ENCODE assay signal across 9 cellular contexts in the genomic region with DNA sequence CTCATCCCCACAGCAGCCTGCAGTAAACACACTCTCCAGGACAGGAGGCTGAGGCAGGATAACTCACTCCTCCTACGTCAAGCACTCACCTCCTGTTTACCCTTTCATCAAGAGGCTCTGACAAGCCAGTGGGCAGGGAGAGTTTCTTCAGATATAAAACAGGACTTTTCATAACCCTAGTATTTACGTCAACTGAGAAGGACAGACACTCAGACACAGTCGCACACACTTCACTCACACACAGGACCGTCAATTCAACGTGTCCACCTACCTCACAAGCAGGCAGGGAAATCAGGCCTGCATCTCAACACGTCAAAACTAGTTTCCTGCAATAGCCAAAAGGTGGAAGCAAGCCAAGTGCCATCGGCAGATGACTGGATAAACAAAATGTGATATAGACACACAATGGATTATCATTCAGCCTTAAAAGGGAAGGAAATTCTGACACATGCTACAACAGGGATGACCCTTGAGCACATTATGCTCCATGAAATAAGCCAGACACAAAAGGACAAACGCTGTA. TPM values are rescaled to one million over a fixed set of nuclear protein-coding genes. Genes with fewer than 3 reads are reported as not detected.
DNase-seq lines count a peak whose midpoint lies in the region; ATAC-seq and TF ChIP-seq lines count a peak whose summit lies in the region.
"Had no signal": no experiment of that assay in that cellular context is flagged by ENCODE, and none has a peak within 500 bp of the region (broad histone marks: within the 10 kb centered on the region; RNA-seq: fewer than 3 reads in every experiment).

No MANE protein-coding gene starts in this region.

- no peak overlapping the region for H3K18ac ChIP-seq in mesendoderm (ENCODE audit: low read length)

- H3K4me1 Mint-ChIP-seq in activated naive CD8-positive, alpha-beta T cell treated with anti-CD3 and anti-CD28 coated beads, Interleukin-2, amount 10 ng/mL, durations not matched to agents 7 days and 5 days, result peaks cover 75% of the 10 kb centered on the region
- no peaks in the 10 kb centered on the region for H3K4me1 Mint-ChIP-seq in HFFc6 (ENCODE audit: low read depth)

- H3K4ac ChIP-seq in mesendoderm (ENCODE audit: low read depth, low read length), result no peak overlapping the region

- no peaks in the 10 kb centered on the region for H3K27me3 ChIP-seq in BE2C
- no peaks in the 10 kb centered on the region for H3K27me3 ChIP-seq in mesendoderm (ENCODE audit: insufficient read depth, low read length, poor library complexity)

- H3K4me2 ChIP-seq in mesendoderm (ENCODE audit: low read length), result no peak overlapping the region

- no peak overlapping the region for H4K8ac ChIP-seq in mesendoderm (ENCODE audit: low read depth, low read length)

- H3K23ac ChIP-seq in mesendoderm (ENCODE audit: low read length), result no peak overlapping the region

- no peak overlapping the region for H2BK5ac ChIP-seq in mesendoderm (ENCODE audit: low read length)

- H3K9me3 Mint-ChIP-seq in activated naive CD8-positive, alpha-beta T cell treated with anti-CD3 and anti-CD28 coated beads, Interleukin-2, amount 10 ng/mL, durations not matched to agents 7 days and 5 days, result no peaks in the 10 kb centered on the region
- no peaks in the 10 kb centered on the region for H3K9me3 Mint-ChIP-seq in HFFc6

- H2BK120ac ChIP-seq in mesendoderm (ENCODE audit: low read depth, low read length), result no peak overlapping the region

- H2BK15ac ChIP-seq in mesendoderm (replicated peaks; ENCODE audit: low read depth), result no peak overlapping the region

- H4K5ac ChIP-seq in mesendoderm (ENCODE audit: low read length), result no peak overlapping the region

- H3K9ac ChIP-seq in mesendoderm (ENCODE audit: low read length), result no peak overlapping the region

- H3K4me1 ChIP-seq in BE2C (peaks cover 24% of the 10 kb centered on the region), mesendoderm (ENCODE audit: control insufficient read depth, low read depth, low read length) (peaks cover 13% of the 10 kb centered on the region)

- no peak overlapping the region for H3K4me3 ChIP-seq in BE2C (ENCODE audit: low read depth, low read length)
- no peak overlapping the region for H3K4me3 ChIP-seq in mesendoderm (ENCODE audit: low read length)

- H3K79me2 ChIP-seq in mesendoderm (ENCODE audit: control insufficient read depth, insufficient read depth, low read length), result no peaks in the 10 kb centered on the region

- DNase-seq in BE2C (peak; percentile 55), NCI-H2227 (lab: John Stamatoyannopoulos, UW; ENCODE audit: unreplicated experiment) (peak; percentile 66), mesendoderm (no peak), NOMO-1 treated with dmso at 0.1 percent for 144 hours (lab: John Stamatoyannopoulos, UW; ENCODE audit: unreplicated experiment) (no peak), ecto neural progenitor cell (ENCODE audit: low spot score) (no peak), occipital lobe (lab: John Stamatoyannopoulos, UW) (no peak), HFFc6 (no peak)
- no peak for DNase-seq in activated naive CD8-positive, alpha-beta T cell treated with anti-CD3 and anti-CD28 coated beads, Interleukin-2, amount 10 ng/mL, durations not matched to agents 7 days and 5 days
- DNase-seq: RPMI8226 had no signal

- H3K56ac ChIP-seq in mesendoderm (ENCODE audit: low read length), result peak overlapping the region; percentile 1

- TF ChIP-seq CTCF in BE2C (IDR thresholded peaks at IDR 0.05; ENCODE audit: low read depth, low read length), result no peak
- TF ChIP-seq CTCF in HFFc6 (IDR thresholded peaks at IDR 0.05), result no peak

- no CpG with 5 or more reads among the region's 8 CpGs for WGBS in mesendoderm (ENCODE audit: extremely low coverage, insufficient coverage, low lambda C conversion rate)

- H3K27ac ChIP-seq in mesendoderm (ENCODE audit: low read depth, low read length), result no peak overlapping the region

- peaks cover 4% of the 10 kb centered on the region for H3K79me1 ChIP-seq in mesendoderm (ENCODE audit: low read length)

- peaks cover 28% of the 10 kb centered on the region for H3K36me3 Mint-ChIP-seq in activated naive CD8-positive, alpha-beta T cell treated with anti-CD3 and anti-CD28 coated beads, Interleukin-2, amount 10 ng/mL, durations not matched to agents 7 days and 5 days
- H3K36me3 Mint-ChIP-seq in HFFc6 (ENCODE audit: low read depth), result no peaks in the 10 kb centered on the region

- H3K36me3 ChIP-seq in BE2C (no peaks in the 10 kb centered on the region), mesendoderm (ENCODE audit: control insufficient read depth, insufficient read depth, low read length) (no peaks in the 10 kb centered on the region)

- no peaks in the 10 kb centered on the region for H3K27me3 Mint-ChIP-seq in activated naive CD8-positive, alpha-beta T cell treated with anti-CD3 and anti-CD28 coated beads, Interleukin-2, amount 10 ng/mL, durations not matched to agents 7 days and 5 days
- H3K27me3 Mint-ChIP-seq in HFFc6 (ENCODE audit: insufficient read depth), result peaks cover 25% of the 10 kb centered on the region

- no peak overlapping the region for H2AK5ac ChIP-seq in mesendoderm (ENCODE audit: low read length)

- ATAC-seq in activated naive CD8-positive, alpha-beta T cell treated with anti-CD3 and anti-CD28 coated beads, Interleukin-2, amount 10 ng/mL, durations not matched to agents 7 days and 5 days (ENCODE audit: low read depth), result peak; percentile 53

- peak overlapping the region; percentile 85 for H3K27ac Mint-ChIP-seq in activated naive CD8-positive, alpha-beta T cell treated with anti-CD3 and anti-CD28 coated beads, Interleukin-2, amount 10 ng/mL, durations not matched to agents 7 days and 5 days
- no peak overlapping the region for H3K27ac Mint-ChIP-seq in HFFc6

- H3K4me3 Mint-ChIP-seq in activated naive CD8-positive, alpha-beta T cell treated with anti-CD3 and anti-CD28 coated beads, Interleukin-2, amount 10 ng/mL, durations not matched to agents 7 days and 5 days, result peak overlapping the region; percentile 62
- H3K4me3 Mint-ChIP-seq in HFFc6, result no peak overlapping the region

- POLR2A ChIA-PET in activated naive CD8-positive, alpha-beta T cell treated with anti-CD3 and anti-CD28 coated beads, Interleukin-2, amount 10 ng/mL, durations not matched to agents 7 days and 5 days (lab: Charles Lee), result no interaction called here

- no peaks in the 10 kb centered on the region for H3K9me3 ChIP-seq in BE2C

RNA-seq across cellular contexts. Expression of gene ITPKB, which starts 48.6 kb away (rescaled TPM):
- 0.25 TPM for polyA plus RNA-seq in BE2C (2012; ENCODE audit: insufficient read depth, insufficient read length, low read depth)
- 10 to 100 TPM; 75.3 to 76.9 TPM for total RNA-seq in activated naive CD8-positive, alpha-beta T cell treated with anti-CD3 and anti-CD28 coated beads, Interleukin-2, amount 10 ng/mL, durations not matched to agents 7 days and 5 days
- polyA plus RNA-seq in mesendoderm (2013, experiment 1 of 2), result 4.7 TPM
- polyA plus RNA-seq in mesendoderm (2013, experiment 2 of 2), result 4.9 TPM
- total RNA-seq in occipital lobe, result 3.9 TPM
- total RNA-seq in HFFc6 (2021; fragmentation: NEBNext Ultra II Directional; extraction: Animal tissue kit (Norgen Biotek cat#: 25700)), result 1 to 10 TPM; 1.7 to 3.0 (median 2.2) TPM

Comparison
In these comparisons a context has a peak if more than half of its experiments do, and no peak if none do; other contexts are left out.
1. DNase-seq: peak in BE2C (single experiment) and NCI-H2227 (single experiment); none in activated naive CD8-positive, alpha-beta T cell treated with anti-CD3 and anti-CD28 coated beads, Interleukin-2, amount 10 ng/mL, durations not matched to agents 7 days and 5 days (single experiment), mesendoderm (single experiment), NOMO-1 treated with dmso at 0.1 percent for 144 hours (single experiment), ecto neural progenitor cell (single experiment), occipital lobe (single experiment) and HFFc6 (single experiment).
2. RNA of gene ITPKB, which starts 48.6 kb away (total RNA-seq): 75.3 to 76.9 TPM in activated naive CD8-positive, alpha-beta T cell treated with anti-CD3 and anti-CD28 coated beads, Interleukin-2, amount 10 ng/mL, durations not matched to agents 7 days and 5 days; 3.9 TPM in occipital lobe (single experiment) and 1.7 to 3.0 TPM in HFFc6; every median in the first group is over 10 times any median in the second.